13 cellular contexts compared by ENCODE assay signal in the genomic region with DNA sequence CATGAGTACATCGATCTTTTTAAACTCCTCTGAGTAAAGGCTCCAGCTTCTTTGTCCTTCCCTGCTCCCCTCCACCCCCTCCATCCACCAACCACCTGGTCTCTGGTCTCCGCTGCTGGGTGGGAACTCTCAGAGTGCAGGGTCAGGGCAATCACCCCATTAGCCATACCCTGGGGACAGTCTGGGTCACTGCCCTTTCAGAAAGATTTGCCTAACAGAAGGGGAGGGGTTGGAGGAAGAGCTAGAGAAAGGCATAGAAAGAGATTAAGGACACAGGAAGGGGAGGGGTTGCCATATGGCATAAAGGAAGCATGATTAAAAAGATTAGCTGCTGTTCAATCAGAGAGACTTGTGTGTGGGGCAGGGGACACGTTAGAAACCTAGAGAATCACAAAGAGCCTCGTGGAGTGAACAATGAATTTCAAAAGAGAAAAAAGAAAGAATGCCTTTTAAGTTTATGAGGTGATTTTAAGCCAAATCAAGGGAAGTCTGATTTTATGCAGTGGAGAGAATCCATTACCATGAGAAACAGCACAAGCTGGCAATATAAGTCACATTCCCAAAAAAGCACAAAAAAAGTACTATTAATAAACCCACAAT.
DNase-seq lines count a peak whose midpoint lies in the region; ATAC-seq and TF ChIP-seq lines count a peak whose summit lies in the region.
"Had no signal": no experiment of that assay in that cellular context is flagged by ENCODE, and none has a peak within 500 bp of the region (broad histone marks: within the 10 kb centered on the region; RNA-seq: fewer than 3 reads in every experiment).

No MANE protein-coding gene starts in this region.

- no peak overlapping the region for H2AFZ ChIP-seq in fibroblast of lung (ENCODE audit: low read length)

- H3K27me3 ChIP-seq in fibroblast of lung (ENCODE audit: control insufficient read depth, insufficient read depth, low read length) = no peaks in the 10 kb centered on the region

- TF ChIP-seq CTCF in fibroblast of lung (conservative IDR thresholded peaks at IDR 0.05 in 1 of 2, IDR thresholded peaks at IDR 0.05 in 1 of 2; ENCODE audit: low read depth in 1 of 2, low read length in 2 of 2) = no peak

- ATAC-seq in GM18498 (IDR thresholded peaks at IDR 0.05; ENCODE audit: unreplicated experiment) (peak; percentile 86), GM21619 (IDR thresholded peaks at IDR 0.05; ENCODE audit: unreplicated experiment) (peak; percentile 88), HG03565 (IDR thresholded peaks at IDR 0.05; ENCODE audit: unreplicated experiment) (peak; percentile 53)
- ATAC-seq: PC-3 had no signal

- no peak overlapping the region for H3K9ac ChIP-seq in fibroblast of lung (ENCODE audit: insufficient read depth, low read length)

- H3K9me3 ChIP-seq in fibroblast of lung (ENCODE audit: control insufficient read depth, insufficient read depth, low read depth, low read length) = no peaks in the 10 kb centered on the region

- no peaks in the 10 kb centered on the region for H4K20me1 ChIP-seq in fibroblast of lung (ENCODE audit: control insufficient read depth, extremely low read depth, insufficient read depth, low read length)

- no peaks in the 10 kb centered on the region for H3K36me3 ChIP-seq in fibroblast of lung (ENCODE audit: control insufficient read depth, insufficient read depth, low read length)

- H3K79me2 ChIP-seq in fibroblast of lung (ENCODE audit: control insufficient read depth, insufficient read depth, low read length) = no peaks in the 10 kb centered on the region

- no peak for DNase-seq in fibroblast of lung (ENCODE audit: low read depth in 2 of 2)
- DNase-seq in activated CD8-positive, alpha-beta memory T cell treated with anti-CD3 and anti-CD28 coated beads for 24 hours = no peak
- no peak for DNase-seq in NCI-H1417 treated with DMSO at 0.1 percent for 48 hours (lab: John Stamatoyannopoulos, UW)
- DNase-seq in glomerular visceral epithelial cell (ENCODE audit: extremely low spot score) = no peak
- no peak for DNase-seq in cerebellar cortex (ENCODE audit: low spot score)
- DNase-seq: activated CD8-positive, alpha-beta memory T cell treated with anti-CD3 and anti-CD28 coated beads, Interleukin-2, amount 50 U/mL, for 4 hours; DND-41; stimulated activated CD4-positive, alpha-beta T cell treated with anti-CD3 and anti-CD28 coated beads, Interleukin-1b, Interleukin-23, amount 100 ng/mL, for 48 hours had no signal

- peak overlapping the region; percentile 65 for H3K27ac ChIP-seq in fibroblast of lung (ENCODE audit: insufficient read depth, low read length)

- H3K4me1 ChIP-seq in fibroblast of lung (ENCODE audit: control insufficient read depth, extremely low read depth, insufficient read depth, low read length) = peaks cover 8% of the 10 kb centered on the region

- no peak overlapping the region for H3K4me2 ChIP-seq in fibroblast of lung (ENCODE audit: extremely low read depth, insufficient read depth, low read length)

- H3K4me3 ChIP-seq in fibroblast of lung (replicated peaks in 1 of 4; ENCODE audit: control extremely low read depth in 1 of 4, insufficient read depth in 1 of 4, low read depth in 3 of 4, low read length in 4 of 4) = no peak overlapping the region
- H3K4me3 ChIP-seq: lung had no signal
